In genomic region chr1:33211972-33212371, GRCh38 we compare ENCODE assay signal across 22 cellular contexts. TPM values are rescaled to one million over a fixed set of nuclear protein-coding genes. Genes with fewer than 3 reads are reported as not detected.
DNase-seq lines count a peak whose midpoint lies in the region; ATAC-seq, FAIRE-seq and TF ChIP-seq lines count a peak whose summit lies in the region.
"Had no signal": no experiment of that assay in that cellular context is flagged by ENCODE, and none has a peak within 500 bp of the region (broad histone marks: within the 10 kb centered on the region; RNA-seq: fewer than 3 reads in every experiment).

No MANE protein-coding gene starts in this region.

- TF ChIP-seq CTCF in GM12864 (IDR thresholded peaks at IDR 0.05; ENCODE audit: low read depth, low read length, missing control alignments) (no peak), IMR-90 (conservative IDR thresholded peaks at IDR 0.05; ENCODE audit: low read depth, low read length) (no peak), esophagus muscularis mucosa (IDR thresholded peaks at IDR 0.05) (no peak), endothelial cell (IDR thresholded peaks at IDR 0.05; ENCODE audit: unreplicated experiment) (no peak)

- no peak for ATAC-seq in IMR-90 (ENCODE audit: low read depth)
- ATAC-seq: CD8-positive, alpha-beta T cell; HCT116 had no signal

- TF ChIP-seq POLR2A in IMR-90 (IDR thresholded peaks at IDR 0.05; ENCODE audit: low read depth, low read length) (no peak), esophagus muscularis mucosa (IDR thresholded peaks at IDR 0.05; ENCODE audit: low read depth) (no peak)

- H3K56ac ChIP-seq in IMR-90 (ENCODE audit: extremely low read depth, insufficient read depth, low read length) = no peak overlapping the region

- H3K4me1 ChIP-seq in IMR-90 (ENCODE audit: control insufficient read depth, insufficient read depth, low read length) (no peaks in the 10 kb centered on the region), esophagus muscularis mucosa (no peaks in the 10 kb centered on the region)
- H3K4me1 ChIP-seq: BLaER1 had no signal

- H2BK5ac ChIP-seq in IMR-90 (ENCODE audit: low read depth, low read length, poor library complexity, severe bottlenecking) = no peak overlapping the region

- no peak overlapping the region for H4K8ac ChIP-seq in IMR-90 (ENCODE audit: low read depth in 2 of 2, low read length in 2 of 2)

- CTCF ChIA-PET in IMR-90 (lab: Yijun Ruan, JAX) = no interaction called here

- no peaks in the 10 kb centered on the region for H3K79me1 ChIP-seq in IMR-90 (ENCODE audit: low read depth in 1 of 2, low read length in 2 of 2)

- in situ Hi-C loops in IMR-90 (cut with MboI; ENCODE audit: low sequenced_read_pairs) = loop anchor here (25.0 kb wide), 1 partner anchor 400 kb away; no protein-coding TSS in a partner anchor

- WGBS in IMR-90 (ENCODE audit: extremely low coverage in 2 of 2, insufficient read length in 1 of 2), 2 experiments = no CpG with 5 or more reads among the region's 3 CpGs
- WGBS in esophagus muscularis mucosa = 98% methylated on average over 3 of the region's 3 CpGs

- H3K4me3 ChIP-seq in GM12864 (ENCODE audit: low read depth, low read length) (no peak overlapping the region), IMR-90 (ENCODE audit: insufficient read depth, low read depth, low read length) (no peak overlapping the region), esophagus muscularis mucosa (no peak overlapping the region)
- H3K4me3 ChIP-seq: BLaER1 had no signal

- H3K9me3 ChIP-seq in IMR-90 (ENCODE audit: control insufficient read depth, insufficient read depth, low read length) (no peaks in the 10 kb centered on the region), esophagus muscularis mucosa (no peaks in the 10 kb centered on the region)
- H3K9me3 ChIP-seq: BLaER1 had no signal

- dilution Hi-C loops in IMR-90 (cut with HindIII; ENCODE audit: low sequenced_read_pairs, unreplicated experiment) = no loop called here

- peak; percentile 5 for DNase-seq in GM12864 (ENCODE audit: low read depth)
- DNase-seq in IMR-90 = no peak
- peak; percentile 60 for DNase-seq in esophagus muscularis mucosa (ENCODE audit: extremely low spot score)
- DNase-seq in SHP77 treated with DMSO at 0.1 percent for 48 hours (lab: John Stamatoyannopoulos, UW) = no peak
- DNase-seq in urothelium cell line (ENCODE audit: low spot score) = no peak
- no peak for DNase-seq in endothelial cell (ENCODE audit: low spot score)
- no peak for DNase-seq in superior temporal gyrus (ENCODE audit: extremely low spot score)
- DNase-seq: 8988T; Calu3; CD8-positive, alpha-beta T cell; DMS79 treated with DMSO at 0.1 percent for 48 hours; GF-D8; GOT3; H7; HFFc6; KBM-7 had no signal

- H3K18ac ChIP-seq in IMR-90 (ENCODE audit: low read depth, low read length) = no peak overlapping the region

- H3K36me3 Mint-ChIP-seq in endothelial cell (ENCODE audit: low read depth, unreplicated experiment) = no peaks in the 10 kb centered on the region
- H3K36me3 Mint-ChIP-seq: CD14-positive monocyte; CD8-positive, alpha-beta T cell had no signal

- no peak overlapping the region for H3K14ac ChIP-seq in IMR-90 (replicated peaks; ENCODE audit: low read depth, low read length)

- no peak overlapping the region for H2AK5ac ChIP-seq in IMR-90 (ENCODE audit: low read depth, low read length)

- FAIRE-seq in urothelium cell line (lab: Jason Lieb, UNC) = no peak
- FAIRE-seq: GM19239, HTR-8/SVneo had no signal

- no peak overlapping the region for H4K5ac ChIP-seq in IMR-90 (ENCODE audit: low read depth, low read length)

- H3K4me2 ChIP-seq in IMR-90 (ENCODE audit: low read depth, low read length) = no peak overlapping the region
- H3K4me2 ChIP-seq: BLaER1 had no signal

- BruUV-seq in IMR-90 (replicated peaks; lab: Mats Ljungman, UMichigan) = no TSS peak

- H3K23ac ChIP-seq in IMR-90 (ENCODE audit: low read depth, low read length) = no peak overlapping the region

- H3K9me3 Mint-ChIP-seq in endothelial cell (ENCODE audit: unreplicated experiment) = no peaks in the 10 kb centered on the region
- H3K9me3 Mint-ChIP-seq: CD8-positive, alpha-beta T cell; HFFc6 had no signal

- intact Hi-C loops in IMR-90 (cut with micrococcal nuclease) (no loop called here), esophagus muscularis mucosa (cut with DNase I) (loop anchor here (10.0 kb wide), 1 partner anchor 153 kb away; no protein-coding TSS in a partner anchor)

- no peak overlapping the region for H2BK20ac ChIP-seq in IMR-90 (ENCODE audit: low read depth, low read length)

- H3K27ac Mint-ChIP-seq in endothelial cell (ENCODE audit: unreplicated experiment) = no peak overlapping the region
- H3K27ac Mint-ChIP-seq: CD8-positive, alpha-beta T cell; HFFc6 had no signal

- no peak overlapping the region for H2BK15ac ChIP-seq in IMR-90 (ENCODE audit: low read depth, low read length)

- no peak for TF ChIP-seq EP300 in esophagus muscularis mucosa (IDR thresholded peaks at IDR 0.05)

- no peak overlapping the region for H2AFZ ChIP-seq in IMR-90 (replicated peaks; ENCODE audit: low read length, poor library complexity)

- no peaks in the 10 kb centered on the region for H3K4me1 Mint-ChIP-seq in endothelial cell (ENCODE audit: unreplicated experiment)
- H3K4me1 Mint-ChIP-seq: CD14-positive monocyte, IgD-negative memory B cell had no signal

- POLR2A ChIA-PET in IMR-90 (lab: Charles Lee; ENCODE audit: unreplicated experiment) = no interaction called here

- H3K4ac ChIP-seq in IMR-90 (ENCODE audit: low read depth, low read length) = no peak overlapping the region

- H4K20me1 ChIP-seq in IMR-90 (ENCODE audit: insufficient read depth, low read length) = no peaks in the 10 kb centered on the region
- H4K20me1 ChIP-seq: BLaER1 had no signal

- no peaks in the 10 kb centered on the region for H3K9me1 ChIP-seq in IMR-90 (ENCODE audit: insufficient read depth, low read length)

- H3K27me3 Mint-ChIP-seq in endothelial cell (ENCODE audit: unreplicated experiment) = no peaks in the 10 kb centered on the region

- H3K27me3 ChIP-seq in IMR-90 (ENCODE audit: control insufficient read depth, insufficient read depth, low read length) = no peaks in the 10 kb centered on the region
- H3K27me3 ChIP-seq in esophagus muscularis mucosa = no peaks in the 10 kb centered on the region
- H3K27me3 ChIP-seq: BLaER1 had no signal

- no peak overlapping the region for H4K91ac ChIP-seq in IMR-90 (ENCODE audit: insufficient read depth, low read depth, low read length)

- TF ChIP-seq RAD21 in IMR-90 (IDR thresholded peaks at IDR 0.05; ENCODE audit: low read length) = no peak

- no peak overlapping the region for H3K9ac ChIP-seq in IMR-90 (ENCODE audit: low read depth, low read length)
- H3K9ac ChIP-seq: BLaER1 had no signal

- H3K27ac ChIP-seq in IMR-90 (ENCODE audit: insufficient read depth, low read length) (no peak overlapping the region), esophagus muscularis mucosa (replicated peaks in 1 of 4) (no peak overlapping the region)
- H3K27ac ChIP-seq: BLaER1 had no signal

- no peak overlapping the region for H2BK120ac ChIP-seq in IMR-90 (ENCODE audit: low read depth, low read length)

- peak overlapping the region; percentile 13 for H2AK9ac ChIP-seq in IMR-90 (replicated peaks; ENCODE audit: low read depth, low read length, poor library complexity)

- H3K36me3 ChIP-seq in IMR-90 (ENCODE audit: control insufficient read depth, insufficient read depth, low read length) (no peaks in the 10 kb centered on the region), esophagus muscularis mucosa (no peaks in the 10 kb centered on the region)
- H3K36me3 ChIP-seq: BLaER1 had no signal

- H3K4me3 Mint-ChIP-seq in endothelial cell (ENCODE audit: unreplicated experiment) = no peak overlapping the region
- H3K4me3 Mint-ChIP-seq: CD14-positive monocyte; CD8-positive, alpha-beta T cell; HFFc6; IgD-negative memory B cell had no signal

TF ChIP-seq in IMR-90, 13 proteins besides CTCF, POLR2A, EP300 and RAD21 (continues in another document):
- TF ChIP-seq NFE2L2 (IDR thresholded peaks at IDR 0.05; ENCODE audit: low read depth, low read length) (no peak), MAZ (IDR thresholded peaks at IDR 0.05; ENCODE audit: borderline replicate concordance, low read depth, low read length) (no peak), MAFK (IDR thresholded peaks at IDR 0.05; ENCODE audit: low read depth, low read length) (no peak), RCOR1 (IDR thresholded peaks at IDR 0.05; ENCODE audit: insufficient replicate concordance, low read length) (no peak), BHLHE40 (IDR thresholded peaks at IDR 0.05; ENCODE audit: low read depth, low read length) (no peak), SMC3 (IDR thresholded peaks at IDR 0.05; ENCODE audit: low read depth, low read length) (no peak), MXI1 (IDR thresholded peaks at IDR 0.05; ENCODE audit: borderline replicate concordance, low read depth, low read length) (no peak), USF2 (IDR thresholded peaks at IDR 0.05; ENCODE audit: low read depth, low read length) (no peak), CHD1 (IDR thresholded peaks at IDR 0.05; ENCODE audit: low read depth, low read length) (no peak)

RNA-seq across cellular contexts. Expression of gene TRIM62, which starts 30.1 kb away (rescaled TPM):
- total RNA-seq in IMR-90 (2012; rRNA removed) (2.8 and 3.0 TPM in 2 replicates), esophagus muscularis mucosa (1 to 10 TPM; 5.0 to 9.3 (median 7.8) TPM), endothelial cell (ENCODE audit: unreplicated experiment) (10.8 TPM)
- 11.1 and 12.8 TPM in 2 replicates for polyA plus RNA-seq in IMR-90 (2012; rRNA removed)
- 4.8 and 18.3 TPM in 2 replicates for polyA plus RNA-seq in IMR-90 (2012; cell fraction: cytosol; rRNA removed)
- 25.0 and 36.8 TPM in 2 replicates for polyA plus RNA-seq in IMR-90 (2012; cell fraction: nucleus; rRNA removed; ENCODE audit: low replicate concordance)

RNA-seq across cellular contexts. Expression of gene ZNF362, which starts 44.3 kb away (rescaled TPM):
- 5.3 and 5.7 TPM in 2 replicates for total RNA-seq in IMR-90 (2012; rRNA removed)
- polyA plus RNA-seq in IMR-90 (2012; rRNA removed) = 12.9 and 14.2 TPM in 2 replicates
- polyA plus RNA-seq in IMR-90 (2012; cell fraction: cytosol; rRNA removed) = 14.6 and 19.8 TPM in 2 replicates
- polyA plus RNA-seq in IMR-90 (2012; cell fraction: nucleus; rRNA removed; ENCODE audit: low replicate concordance) = 21.2 and 50.4 TPM in 2 replicates
- total RNA-seq in esophagus muscularis mucosa = 10 to 100 TPM; 17.2 to 35.3 (median 25.1) TPM
- total RNA-seq in endothelial cell (ENCODE audit: unreplicated experiment) = 70.0 TPM

Comparison
In these comparisons a context has a peak if more than half of its experiments do, and no peak if none do; other contexts are left out.
1. DNase-seq: peak in GM12864 (single experiment) and esophagus muscularis mucosa (single experiment); none in IMR-90 (single experiment), SHP77 treated with DMSO at 0.1 percent for 48 hours (single experiment), urothelium cell line (single experiment), endothelial cell (single experiment) and superior temporal gyrus (single experiment).